31 cellular contexts compared by ENCODE assay signal in genomic region chr1:39681294-39681693, GRCh38. TPM values are rescaled to one million over a fixed set of nuclear protein-coding genes. Genes with fewer than 3 reads are reported as not detected.
"Had no signal": no experiment of that assay in that cellular context is flagged by ENCODE, and none has a peak within 500 bp of the region (broad histone marks: within the 10 kb centered on the region; RNA-seq: fewer than 3 reads in every experiment).

No MANE protein-coding gene starts in this region.

- H3K4me1 ChIP-seq: lower lobe of right lung, prostate gland, uterus had no signal

- H3K36me3 ChIP-seq: gastrocnemius medialis, lower lobe of right lung, prostate gland, right atrium auricular region, suprapubic skin, transverse colon, upper lobe of right lung, uterus had no signal

- H3K9me3 Mint-ChIP-seq: dendritic cell treated with granulocyte-macrophage colony-stimulating factor and Interleukin-4, amounts not matched to agents 40 ng/mL and 50 ng/mL, for 4 days; stimulated activated naive CD8-positive, alpha-beta T cell treated with anti-CD3 and anti-CD28 coated beads, Interleukin-15, amount 100 ng/mL, for 72 hours had no signal

- DNase-seq: effector CD8-positive, alpha-beta T cell; endodermal cell; foreskin fibroblast; gastrocnemius medialis; head of caudate nucleus; left ventricle myocardium superior; lower lobe of right lung; nucleus accumbens; stimulated activated CD4-positive, alpha-beta T cell treated with anti-CD3 and anti-CD28 coated beads, Interleukin-12 subunit alpha, Interleukin-12 subunit beta, amount 100 ng/mL, for 4 hours; stimulated activated CD4-positive, alpha-beta T cell treated with anti-CD3 and anti-CD28 coated beads, Interleukin-1b, Interleukin-23, amount 100 ng/mL, for 48 hours; stimulated activated CD4-positive, alpha-beta T cell treated with anti-CD3 and anti-CD28 coated beads, Interleukin-4, amount 100 ng/mL, for 1 hour; stimulated activated CD8-positive, alpha-beta memory T cell treated with anti-CD3 and anti-CD28 coated beads, Interleukin-4, amount 100 ng/mL, for 48 hours; stimulated activated naive CD8-positive, alpha-beta T cell treated with anti-CD3 and anti-CD28 coated beads, Interleukin-15, amount 100 ng/mL, for 72 hours; transverse colon; upper lobe of right lung; uterus had no signal

- H3K4me3 ChIP-seq: gastrocnemius medialis, lower lobe of right lung, prostate gland, right atrium auricular region, smooth muscle cell, suprapubic skin, transverse colon, upper lobe of right lung, uterus had no signal

- H3K4me1 Mint-ChIP-seq: endodermal cell, nephron had no signal

- FAIRE-seq: keratinocyte had no signal

- ATAC-seq: esophagus mucosa; gastrocnemius medialis; left ventricle myocardium superior; lower lobe of right lung; sciatic nerve; stimulated activated naive CD8-positive, alpha-beta T cell treated with anti-CD3 and anti-CD28 coated beads, Interleukin-15, amount 100 ng/mL, for 72 hours; upper lobe of right lung had no signal

- H3K9me3 ChIP-seq: gastrocnemius medialis, lower lobe of right lung, prostate gland, right atrium auricular region, suprapubic skin, transverse colon, upper lobe of right lung, uterus had no signal

- H3K4me2 ChIP-seq: smooth muscle cell had no signal

- H3K27me3 ChIP-seq: right atrium auricular region had no signal

- H3K27ac ChIP-seq: epithelial cell of prostate, gastrocnemius medialis, lower lobe of right lung, prostate gland, right atrium auricular region, suprapubic skin, transverse colon, upper lobe of right lung, uterus had no signal

- H3K4me3 Mint-ChIP-seq: dendritic cell treated with granulocyte-macrophage colony-stimulating factor and Interleukin-4, amounts not matched to agents 40 ng/mL and 50 ng/mL, for 4 days; endodermal cell; nephron; stimulated activated naive CD8-positive, alpha-beta T cell treated with anti-CD3 and anti-CD28 coated beads, Interleukin-15, amount 100 ng/mL, for 72 hours had no signal

- H3K27ac Mint-ChIP-seq: dendritic cell treated with granulocyte-macrophage colony-stimulating factor and Interleukin-4, amounts not matched to agents 40 ng/mL and 50 ng/mL, for 4 days; endodermal cell; nephron; stimulated activated naive CD8-positive, alpha-beta T cell treated with anti-CD3 and anti-CD28 coated beads, Interleukin-15, amount 100 ng/mL, for 72 hours had no signal

RNA-seq across cellular contexts. Expression of gene NT5C1A, which starts 9.4 kb away (rescaled TPM):
- total RNA-seq: endodermal cell, esophagus mucosa, glomerular endothelial cell, lower lobe of right lung, osteocyte, smooth muscle cell, suprapubic skin, transverse colon had no signal
- polyA plus RNA-seq: keratinocyte, smooth muscle cell, thymus had no signal

RNA-seq across cellular contexts. Expression of gene HPCAL4, which starts 9.9 kb away (rescaled TPM):
- total RNA-seq: endodermal cell, esophagus mucosa, glomerular endothelial cell, mesenteric fat pad, osteocyte, sciatic nerve had no signal
- polyA plus RNA-seq: keratinocyte, smooth muscle cell had no signal

RNA-seq across cellular contexts. Expression of gene HEYL, which starts 41.9 kb away (rescaled TPM):
- total RNA-seq: mononuclear cell had no signal
- polyA plus RNA-seq: keratinocyte had no signal
